ENCODE assay signal across 9 cellular contexts in genomic region chr7:151517601-151518104, GRCh38. TPM values are rescaled to one million over a fixed set of nuclear protein-coding genes. Genes with fewer than 3 reads are reported as not detected.
DNase-seq lines count a peak whose midpoint lies in the region; ATAC-seq, FAIRE-seq and TF ChIP-seq lines count a peak whose summit lies in the region.
"Had no signal": no experiment of that assay in that cellular context is flagged by ENCODE, and none has a peak within 500 bp of the region (broad histone marks: within the 10 kb centered on the region; RNA-seq: fewer than 3 reads in every experiment).

No MANE protein-coding gene starts in this region.

- H3K79me1 ChIP-seq in mesendoderm (ENCODE audit: low read length), result peaks cover 5% of the 10 kb centered on the region

- peak overlapping the region; percentile 75 for H3K9ac ChIP-seq in mesendoderm (ENCODE audit: low read length)

- peaks cover 62% of the 10 kb centered on the region for H3K79me2 ChIP-seq in mesendoderm (ENCODE audit: control insufficient read depth, insufficient read depth, low read length)

- WGBS in body of pancreas, 2 donors, result 30 to 40% methylated on average over 7 of the region's 7 CpGs
- no CpG with 5 or more reads among the region's 7 CpGs for WGBS in mesendoderm (ENCODE audit: extremely low coverage, insufficient coverage, low lambda C conversion rate)

- no peak overlapping the region for H2BK15ac ChIP-seq in mesendoderm (replicated peaks; ENCODE audit: low read depth)

- H4K8ac ChIP-seq in mesendoderm (ENCODE audit: low read depth, low read length), result no peak overlapping the region

- no peaks in the 10 kb centered on the region for H3K9me3 ChIP-seq in right atrium auricular region
- no peaks in the 10 kb centered on the region for H3K9me3 ChIP-seq in body of pancreas

- no peak overlapping the region for H3K18ac ChIP-seq in mesendoderm (ENCODE audit: low read length)

- TF ChIP-seq CTCF in right atrium auricular region (IDR thresholded peaks at IDR 0.05), result no peak
- TF ChIP-seq CTCF in body of pancreas (IDR thresholded peaks at IDR 0.05), result no peak

- peak overlapping the region; percentile 91 for H3K56ac ChIP-seq in mesendoderm (ENCODE audit: low read length)

- H2BK120ac ChIP-seq in mesendoderm (ENCODE audit: low read depth, low read length), result no peak overlapping the region

- no peak for FAIRE-seq in frontal cortex (lab: Jason Lieb, UNC)

- H3K36me3 ChIP-seq in right atrium auricular region (no peaks in the 10 kb centered on the region), body of pancreas (replicated peaks in 1 of 2; ENCODE audit: insufficient read depth in 1 of 2, low read depth in 2 of 2) (no peaks in the 10 kb centered on the region), mesendoderm (ENCODE audit: control insufficient read depth, insufficient read depth, low read length) (no peaks in the 10 kb centered on the region)

- H3K4me2 ChIP-seq in mesendoderm (ENCODE audit: low read length), result peak overlapping the region; percentile 72

- H3K4ac ChIP-seq in mesendoderm (ENCODE audit: low read depth, low read length), result no peak overlapping the region

- peak overlapping the region; percentile 98 to 99 for H3K27ac ChIP-seq in right atrium auricular region
- H3K27ac ChIP-seq in body of pancreas, result peak overlapping the region; percentile 94 to 100 (median 98)
- H3K27ac ChIP-seq in mesendoderm (ENCODE audit: low read depth, low read length), result no peak overlapping the region

- H3K4me1 ChIP-seq in right atrium auricular region (peaks cover 0 to 50% of the 10 kb centered on the region in 2 donors), body of pancreas (peaks cover 42% of the 10 kb centered on the region), mesendoderm (ENCODE audit: control insufficient read depth, low read depth, low read length) (no peaks in the 10 kb centered on the region)

- H2BK5ac ChIP-seq in mesendoderm (ENCODE audit: low read length), result no peak overlapping the region

- no peak overlapping the region for H4K5ac ChIP-seq in mesendoderm (ENCODE audit: low read length)

- no peak for TF ChIP-seq POLR2A in body of pancreas (IDR thresholded peaks at IDR 0.05)

- H2AK5ac ChIP-seq in mesendoderm (ENCODE audit: low read length), result no peak overlapping the region

- H3K4me3 ChIP-seq in right atrium auricular region (peak overlapping the region; percentile 82 to 98), body of pancreas (peak overlapping the region in 1 of 2 donors; percentile 74), mesendoderm (ENCODE audit: low read length) (peak overlapping the region; percentile 58)

- no peak for DNase-seq in right atrium auricular region (ENCODE audit: low spot score)
- DNase-seq in Right ventricle myocardium superior, result no peak
- DNase-seq in body of pancreas, result no peak
- DNase-seq in mesendoderm, result no peak
- no peak for DNase-seq in NCI-H146 treated with DMSO at 0.1 percent for 48 hours (lab: John Stamatoyannopoulos, UW; ENCODE audit: unreplicated experiment)
- DNase-seq in frontal cortex (ENCODE audit: low spot score in 2 of 2), result no peak
- no peak for DNase-seq in hippocampal formation (lab: John Stamatoyannopoulos, UW)
- DNase-seq: NCI-H748 treated with DMSO at 0.1 percent for 48 hours had no signal

- intact Hi-C loops in Right ventricle myocardium superior (cut with DNase I), result no loop called here
- intact Hi-C loops in body of pancreas (cut with DNase I), result no loop called here

- no peak for ATAC-seq in Right ventricle myocardium superior (ENCODE audit: poor library complexity)
- no peak for ATAC-seq in body of pancreas
- ATAC-seq in HG03442 (IDR thresholded peaks at IDR 0.05; ENCODE audit: unreplicated experiment), result no peak

- H3K23ac ChIP-seq in mesendoderm (ENCODE audit: low read length), result no peak overlapping the region

- H3K27me3 ChIP-seq in right atrium auricular region (no peaks in the 10 kb centered on the region), body of pancreas (no peaks in the 10 kb centered on the region), mesendoderm (ENCODE audit: insufficient read depth, low read length, poor library complexity) (no peaks in the 10 kb centered on the region)

RNA-seq across cellular contexts. Expression of gene RHEB, which starts 2.0 kb away (rescaled TPM):
- total RNA-seq in right atrium auricular region (100 to 1,000 TPM in 1 of 2 donors, 10 to 100 TPM in 1; 77.9 to 128 TPM), Right ventricle myocardium superior (119 TPM), body of pancreas (10 to 100 TPM; 44.9 to 91.0 TPM), frontal cortex (119 TPM)
- 85.1 TPM for polyA plus RNA-seq in mesendoderm (2013, experiment 1 of 2)
- 85.3 TPM for polyA plus RNA-seq in mesendoderm (2013, experiment 2 of 2)
